13 cellular contexts compared by ENCODE assay signal in the genomic region with DNA sequence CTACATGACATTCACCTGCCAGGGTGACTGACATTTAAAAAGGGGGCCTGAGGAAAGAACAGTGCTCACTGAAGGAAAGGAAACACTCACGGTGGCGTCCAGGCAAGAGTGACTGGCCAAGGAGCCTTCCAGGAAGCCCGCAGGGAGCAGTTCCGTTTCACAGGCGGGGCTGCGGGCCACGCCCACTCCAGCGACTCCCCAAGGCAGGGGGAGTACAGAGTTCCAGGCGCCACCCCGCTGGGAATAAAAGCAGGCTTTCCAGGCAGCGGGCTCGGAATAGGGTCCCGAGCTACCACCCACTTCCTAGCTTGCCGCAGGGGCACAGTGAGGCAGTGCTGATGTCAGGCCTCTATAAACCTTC. TPM values are rescaled to one million over a fixed set of nuclear protein-coding genes. Genes with fewer than 3 reads are reported as not detected.
DNase-seq lines count a peak whose midpoint lies in the region; ATAC-seq and TF ChIP-seq lines count a peak whose summit lies in the region.
"Had no signal": no experiment of that assay in that cellular context is flagged by ENCODE, and none has a peak within 500 bp of the region (broad histone marks: within the 10 kb centered on the region; RNA-seq: fewer than 3 reads in every experiment).

No MANE protein-coding gene starts in this region.

- H3K4me1 ChIP-seq in GM23338 (ENCODE audit: insufficient read depth): peaks cover 24% of the 10 kb centered on the region
- peaks cover 15% of the 10 kb centered on the region for H3K4me1 ChIP-seq in iPS-15b (ENCODE audit: control insufficient read depth, insufficient read depth, low read length)

- in situ Hi-C loops in G401 (cut with HindIII; ENCODE audit: low sequenced_read_pairs): loop anchor here (5.0 kb wide), 1 partner anchor 79 kb away; no protein-coding TSS in a partner anchor
- in situ Hi-C loops in GM13977 (cut with MboI; ENCODE audit: low pct_unique_long_range_greater_than_20kb, low sequenced_read_pairs, unreplicated experiment): loop anchor here (25.0 kb wide), 1 partner anchor 229 kb away; no protein-coding TSS in a partner anchor

- H3K27ac Mint-ChIP-seq in GM23338: no peak overlapping the region
- peak overlapping the region; percentile 79 for H3K27ac Mint-ChIP-seq in activated naive CD8-positive, alpha-beta T cell treated with anti-CD3 and anti-CD28 coated beads, Interleukin-2, amount 50 U/mL, for 24 hours
- peak overlapping the region; percentile 88 for H3K27ac Mint-ChIP-seq in stimulated activated memory B cell treated with anti-CD40 and anti-IgM and Interleukin-4, amounts not matched to agents 10 μg/mL and 1 μg/mL and 100 μg/mL, for 72 hours

- DNase-seq in GM23338 (ENCODE audit: low spot score): peak; percentile 67
- DNase-seq in activated naive CD8-positive, alpha-beta T cell treated with anti-CD3 and anti-CD28 coated beads, Interleukin-2, amount 50 U/mL, for 24 hours: no peak
- DNase-seq in RPMI8226: no peak
- DNase-seq in SHP77 (lab: John Stamatoyannopoulos, UW): no peak
- DNase-seq in G401 (ENCODE audit: low spot score): no peak
- no peak for DNase-seq in GM13977 (ENCODE audit: low spot score)
- DNase-seq: activated CD4-positive, alpha-beta T cell treated with anti-CD3 and anti-CD28 coated beads, Interleukin-2, amount 50 U/mL, for 4 hours; erythroblast; NCI-H510A treated with DMSO at 0.1 percent for 48 hours; stimulated activated CD4-positive, alpha-beta T cell treated with anti-CD3 and anti-CD28 coated beads, Interleukin-4, amount 100 ng/mL, for 1 hour had no signal

- peaks cover 15% of the 10 kb centered on the region; the same call in 1 of the 2 replicates for H4K20me1 ChIP-seq in GM23338 (replicated peaks; ENCODE audit: insufficient read depth)

- no peak overlapping the region for H3K27ac ChIP-seq in GM23338 (ENCODE audit: low read depth)

- peak; percentile 39 for ATAC-seq in GM23338
- no peak for ATAC-seq in activated naive CD8-positive, alpha-beta T cell treated with anti-CD3 and anti-CD28 coated beads, Interleukin-2, amount 50 U/mL, for 24 hours
- no peak for ATAC-seq in stimulated activated memory B cell treated with anti-CD40 and anti-IgM and Interleukin-4, amounts not matched to agents 10 μg/mL and 1 μg/mL and 100 μg/mL, for 72 hours

- H3K27me3 ChIP-seq in GM23338 (ENCODE audit: insufficient read depth) (peaks cover 49% of the 10 kb centered on the region), iPS-15b (ENCODE audit: control insufficient read depth, insufficient read depth, low read length) (peaks cover 49% of the 10 kb centered on the region)
- H3K27me3 ChIP-seq: tibial nerve had no signal

- H3K4me3 ChIP-seq in GM23338 (no peak overlapping the region), iPS-15b (ENCODE audit: low read depth, low read length) (peak overlapping the region; percentile 19)
- H3K4me3 ChIP-seq: tibial nerve had no signal

- peaks cover 58% of the 10 kb centered on the region for H3K36me3 Mint-ChIP-seq in GM23338 (ENCODE audit: low read depth)
- peaks cover 31% of the 10 kb centered on the region for H3K36me3 Mint-ChIP-seq in activated naive CD8-positive, alpha-beta T cell treated with anti-CD3 and anti-CD28 coated beads, Interleukin-2, amount 50 U/mL, for 24 hours (ENCODE audit: low read depth)
- peaks cover 70% of the 10 kb centered on the region for H3K36me3 Mint-ChIP-seq in stimulated activated memory B cell treated with anti-CD40 and anti-IgM and Interleukin-4, amounts not matched to agents 10 μg/mL and 1 μg/mL and 100 μg/mL, for 72 hours

- no peaks in the 10 kb centered on the region for H3K79me2 ChIP-seq in GM23338 (replicated peaks; ENCODE audit: insufficient read depth)

- H3F3A ChIP-seq in GM23338 (replicated peaks; ENCODE audit: low read depth): no peaks in the 10 kb centered on the region

- H3K4me2 ChIP-seq in GM23338: peak overlapping the region; percentile 68

- H3K9me2 ChIP-seq in GM23338 (ENCODE audit: insufficient read depth): no peaks in the 10 kb centered on the region

- H3K4me1 Mint-ChIP-seq in GM23338: peaks cover 35% of the 10 kb centered on the region
- peaks cover 56% of the 10 kb centered on the region for H3K4me1 Mint-ChIP-seq in activated naive CD8-positive, alpha-beta T cell treated with anti-CD3 and anti-CD28 coated beads, Interleukin-2, amount 50 U/mL, for 24 hours
- H3K4me1 Mint-ChIP-seq in stimulated activated memory B cell treated with anti-CD40 and anti-IgM and Interleukin-4, amounts not matched to agents 10 μg/mL and 1 μg/mL and 100 μg/mL, for 72 hours: peaks cover 68% of the 10 kb centered on the region

- H3K9me3 ChIP-seq in iPS-15b (ENCODE audit: control insufficient read depth, insufficient read depth, low read length): no peaks in the 10 kb centered on the region
- H3K9me3 ChIP-seq: tibial nerve had no signal

- no peak for TF ChIP-seq CTCF in GM23338 (conservative IDR thresholded peaks at IDR 0.05; ENCODE audit: low read depth in 2 of 2)
- TF ChIP-seq CTCF in GM13977 (IDR thresholded peaks at IDR 0.05; ENCODE audit: extremely low read depth, insufficient read depth, missing control alignments): no peak

- peaks cover 18% of the 10 kb centered on the region for H3K27me3 Mint-ChIP-seq in GM23338 (ENCODE audit: insufficient read depth, low read depth, poor library complexity)
- H3K27me3 Mint-ChIP-seq in activated naive CD8-positive, alpha-beta T cell treated with anti-CD3 and anti-CD28 coated beads, Interleukin-2, amount 50 U/mL, for 24 hours: no peaks in the 10 kb centered on the region
- H3K27me3 Mint-ChIP-seq in stimulated activated memory B cell treated with anti-CD40 and anti-IgM and Interleukin-4, amounts not matched to agents 10 μg/mL and 1 μg/mL and 100 μg/mL, for 72 hours: no peaks in the 10 kb centered on the region

- H3K4me3 Mint-ChIP-seq in GM23338: no peak overlapping the region
- no peak overlapping the region for H3K4me3 Mint-ChIP-seq in activated naive CD8-positive, alpha-beta T cell treated with anti-CD3 and anti-CD28 coated beads, Interleukin-2, amount 50 U/mL, for 24 hours
- no peak overlapping the region for H3K4me3 Mint-ChIP-seq in stimulated activated memory B cell treated with anti-CD40 and anti-IgM and Interleukin-4, amounts not matched to agents 10 μg/mL and 1 μg/mL and 100 μg/mL, for 72 hours

- no peaks in the 10 kb centered on the region for H3K36me3 ChIP-seq in GM23338 (ENCODE audit: insufficient read depth)
- H3K36me3 ChIP-seq in iPS-15b (ENCODE audit: control insufficient read depth, insufficient read depth, low read length): peaks cover 9% of the 10 kb centered on the region

- no peak overlapping the region for H3K9ac ChIP-seq in iPS-15b (ENCODE audit: low read depth, low read length)

- H2AFZ ChIP-seq in GM23338: no peak overlapping the region

- no peaks in the 10 kb centered on the region for H3K9me3 Mint-ChIP-seq in GM23338
- H3K9me3 Mint-ChIP-seq in activated naive CD8-positive, alpha-beta T cell treated with anti-CD3 and anti-CD28 coated beads, Interleukin-2, amount 50 U/mL, for 24 hours: no peaks in the 10 kb centered on the region
- no peaks in the 10 kb centered on the region for H3K9me3 Mint-ChIP-seq in stimulated activated memory B cell treated with anti-CD40 and anti-IgM and Interleukin-4, amounts not matched to agents 10 μg/mL and 1 μg/mL and 100 μg/mL, for 72 hours

TF ChIP-seq in GM23338, 12 proteins besides CTCF, POLR2A, EP300 and RAD21 (continues in another document):
- TF ChIP-seq STAT1 (IDR thresholded peaks at IDR 0.05; ENCODE audit: unreplicated experiment): no peak
- no peak for TF ChIP-seq EZH2phosphoT487 (IDR thresholded peaks at IDR 0.05; ENCODE audit: unreplicated experiment)

RNA-seq across cellular contexts. Expression of gene PKIG, which starts 34.2 kb away (rescaled TPM):
- total RNA-seq in GM23338 (2014; rRNA removed; shearing (Covaris generic)): 23.9 and 33.2 TPM in 2 replicates
- 29.7 and 34.9 TPM in 2 replicates for polyA plus RNA-seq in GM23338 (2016; fragmentation: Nextera tagmentation; extraction: Ambion mirVana)
- total RNA-seq in G401 (2014; rRNA removed; shearing (Covaris generic)): 37.1 and 69.0 TPM in 2 replicates

RNA-seq across cellular contexts. Expression of gene ADA, which starts 34.9 kb away (rescaled TPM):
- 12.7 and 16.2 TPM in 2 replicates for total RNA-seq in GM23338 (2014; rRNA removed; shearing (Covaris generic))
- polyA plus RNA-seq in GM23338 (2016; fragmentation: Nextera tagmentation; extraction: Ambion mirVana): 14.6 and 15.8 TPM in 2 replicates
- total RNA-seq in G401 (2014; rRNA removed; shearing (Covaris generic)): 30.6 and 47.6 TPM in 2 replicates
